Comparison of ENCODE assay signal across 1 cellular context in the genomic region with DNA sequence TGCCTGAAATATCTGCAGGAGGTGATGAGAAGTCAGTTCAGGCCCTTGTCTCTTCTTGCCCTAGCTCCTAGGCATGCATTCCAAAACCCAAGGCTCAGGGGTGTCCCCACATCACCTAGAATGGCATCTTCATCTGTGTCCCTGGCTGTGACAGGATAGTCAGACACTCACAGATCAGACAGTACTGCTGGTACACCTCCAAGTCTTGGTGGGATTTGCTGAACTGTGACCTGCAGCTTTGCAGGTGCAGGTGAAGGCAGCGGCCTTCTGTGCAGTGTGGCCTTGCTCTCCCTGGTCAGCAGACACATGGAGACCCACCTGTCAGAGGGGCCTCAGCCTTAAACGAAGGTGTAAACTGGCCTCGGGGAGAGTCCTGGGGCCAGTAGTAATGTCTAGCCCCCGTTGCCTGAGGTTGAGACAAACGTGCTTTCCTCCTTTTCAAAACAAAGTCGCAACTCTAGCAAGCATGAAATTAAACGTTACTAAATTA.
TF ChIP-seq lines count a peak whose summit lies in the region.

No MANE protein-coding gene starts in this region.

TF ChIP-seq in HCT116, 20 proteins besides CTCF, POLR2A, EP300 and RAD21 (continued from another document):
- TF ChIP-seq, protein P1, sequence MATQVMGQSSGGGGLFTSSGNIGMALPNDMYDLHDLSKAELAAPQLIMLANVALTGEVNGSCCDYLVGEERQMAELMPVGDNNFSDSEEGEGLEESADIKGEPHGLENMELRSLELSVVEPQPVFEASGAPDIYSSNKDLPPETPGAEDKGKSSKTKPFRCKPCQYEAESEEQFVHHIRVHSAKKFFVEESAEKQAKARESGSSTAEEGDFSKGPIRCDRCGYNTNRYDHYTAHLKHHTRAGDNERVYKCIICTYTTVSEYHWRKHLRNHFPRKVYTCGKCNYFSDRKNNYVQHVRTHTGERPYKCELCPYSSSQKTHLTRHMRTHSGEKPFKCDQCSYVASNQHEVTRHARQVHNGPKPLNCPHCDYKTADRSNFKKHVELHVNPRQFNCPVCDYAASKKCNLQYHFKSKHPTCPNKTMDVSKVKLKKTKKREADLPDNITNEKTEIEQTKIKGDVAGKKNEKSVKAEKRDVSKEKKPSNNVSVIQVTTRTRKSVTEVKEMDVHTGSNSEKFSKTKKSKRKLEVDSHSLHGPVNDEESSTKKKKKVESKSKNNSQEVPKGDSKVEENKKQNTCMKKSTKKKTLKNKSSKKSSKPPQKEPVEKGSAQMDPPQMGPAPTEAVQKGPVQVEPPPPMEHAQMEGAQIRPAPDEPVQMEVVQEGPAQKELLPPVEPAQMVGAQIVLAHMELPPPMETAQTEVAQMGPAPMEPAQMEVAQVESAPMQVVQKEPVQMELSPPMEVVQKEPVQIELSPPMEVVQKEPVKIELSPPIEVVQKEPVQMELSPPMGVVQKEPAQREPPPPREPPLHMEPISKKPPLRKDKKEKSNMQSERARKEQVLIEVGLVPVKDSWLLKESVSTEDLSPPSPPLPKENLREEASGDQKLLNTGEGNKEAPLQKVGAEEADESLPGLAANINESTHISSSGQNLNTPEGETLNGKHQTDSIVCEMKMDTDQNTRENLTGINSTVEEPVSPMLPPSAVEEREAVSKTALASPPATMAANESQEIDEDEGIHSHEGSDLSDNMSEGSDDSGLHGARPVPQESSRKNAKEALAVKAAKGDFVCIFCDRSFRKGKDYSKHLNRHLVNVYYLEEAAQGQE (IDR thresholded peaks at IDR 0.05; ENCODE audit: low read depth) = no peak
TF ChIP-seq in HCT116: peak in this region for 0.
